19 cellular contexts compared by ENCODE assay signal in genomic region chr12:2970744-2971143, GRCh38. TPM values are rescaled to one million over a fixed set of nuclear protein-coding genes. Genes with fewer than 3 reads are reported as not detected.
DNase-seq lines count a peak whose midpoint lies in the region; FAIRE-seq and TF ChIP-seq lines count a peak whose summit lies in the region.
"Had no signal": no experiment of that assay in that cellular context is flagged by ENCODE, and none has a peak within 500 bp of the region (broad histone marks: within the 10 kb centered on the region; RNA-seq: fewer than 3 reads in every experiment).

No MANE protein-coding gene starts in this region.

- DNase-seq in EL (peak; percentile 53), NCI-H69 (lab: John Stamatoyannopoulos, UW) (peak; percentile 30), fibroblast of mammary gland (ENCODE audit: low read depth) (peak; percentile 17), renal cortical epithelial cell (ENCODE audit: low read depth) (peak; percentile 35), H54 (ENCODE audit: insufficient read length, low spot score) (no peak), hepatocyte (ENCODE audit: low spot score) (no peak), COR-L47 (lab: John Stamatoyannopoulos, UW) (no peak)
- DNase-seq: AML-193, Calu3, Karpas-422, NCI-H1105, NCI-H2171, occipital lobe, sigmoid colon, SW 1271 had no signal

- H3K9me3 ChIP-seq in hepatocyte (ENCODE audit: low read depth): no peaks in the 10 kb centered on the region
- H3K9me3 ChIP-seq: ascending aorta, gastroesophageal sphincter, sigmoid colon, vagina had no signal

- H3K4me1 ChIP-seq in hepatocyte (ENCODE audit: insufficient read depth): no peaks in the 10 kb centered on the region
- H3K4me1 ChIP-seq: vagina had no signal

- TF ChIP-seq CTCF in fibroblast of mammary gland (conservative IDR thresholded peaks at IDR 0.05; ENCODE audit: control insufficient read depth, insufficient read depth, low read depth, low read length): no peak
- no peak for TF ChIP-seq CTCF in hepatocyte (IDR thresholded peaks at IDR 0.05; ENCODE audit: poor library complexity)

- no peaks in the 10 kb centered on the region for H3K9me2 ChIP-seq in hepatocyte (replicated peaks; ENCODE audit: insufficient read depth)

- 80% methylated on average over 10 of the region's 10 CpGs for WGBS in hepatocyte (ENCODE audit: low lambda C conversion rate, missing lambda C conversion rate)

- H2AFZ ChIP-seq in hepatocyte: no peak overlapping the region

- no peak overlapping the region for H3K4me3 ChIP-seq in fibroblast of mammary gland (ENCODE audit: control insufficient read depth, low read depth, low read length)
- H3K4me3 ChIP-seq in hepatocyte: no peak overlapping the region
- H3K4me3 ChIP-seq: ascending aorta, gastroesophageal sphincter, sigmoid colon, vagina had no signal

- no peak for TF ChIP-seq POLR2A in H54 (IDR thresholded peaks at IDR 0.05; ENCODE audit: low read depth, low read length)

- H3K79me2 ChIP-seq in hepatocyte: no peaks in the 10 kb centered on the region

- no peaks in the 10 kb centered on the region for H4K20me1 ChIP-seq in hepatocyte (ENCODE audit: insufficient read depth, poor library complexity, severe bottlenecking)

- H3K27ac ChIP-seq in hepatocyte: no peak overlapping the region
- H3K27ac ChIP-seq: ascending aorta, gastroesophageal sphincter, RWPE1, sigmoid colon, vagina had no signal

- H3K36me3 ChIP-seq in hepatocyte (replicated peaks; ENCODE audit: insufficient read depth, low read depth): no peaks in the 10 kb centered on the region
- H3K36me3 ChIP-seq: ascending aorta, sigmoid colon, vagina had no signal

- no peaks in the 10 kb centered on the region for H3K27me3 ChIP-seq in hepatocyte
- H3K27me3 ChIP-seq: ascending aorta, gastroesophageal sphincter, sigmoid colon, vagina had no signal

- no peak for FAIRE-seq in H54 (lab: Jason Lieb, UNC)

- no peak overlapping the region for H3K4me2 ChIP-seq in hepatocyte

RNA-seq across cellular contexts. Expression of gene TEAD4, which starts 11.5 kb away (rescaled TPM):
- total RNA-seq in renal cortical epithelial cell: 9.7 and 15.3 TPM in 2 replicates
- 5.5 and 8.3 TPM in 2 replicates for total RNA-seq in hepatocyte
- polyA plus RNA-seq in hepatocyte: 12.0 and 12.7 TPM in 2 replicates

Comparison
In these comparisons a context has a peak if more than half of its experiments do, and no peak if none do; other contexts are left out.
1. DNase-seq: peak in EL (single experiment), NCI-H69 (single experiment), fibroblast of mammary gland (single experiment) and renal cortical epithelial cell (single experiment); none in H54 (single experiment), hepatocyte (single experiment) and COR-L47 (single experiment).